14 cellular contexts compared by ENCODE assay signal in the genomic region with DNA sequence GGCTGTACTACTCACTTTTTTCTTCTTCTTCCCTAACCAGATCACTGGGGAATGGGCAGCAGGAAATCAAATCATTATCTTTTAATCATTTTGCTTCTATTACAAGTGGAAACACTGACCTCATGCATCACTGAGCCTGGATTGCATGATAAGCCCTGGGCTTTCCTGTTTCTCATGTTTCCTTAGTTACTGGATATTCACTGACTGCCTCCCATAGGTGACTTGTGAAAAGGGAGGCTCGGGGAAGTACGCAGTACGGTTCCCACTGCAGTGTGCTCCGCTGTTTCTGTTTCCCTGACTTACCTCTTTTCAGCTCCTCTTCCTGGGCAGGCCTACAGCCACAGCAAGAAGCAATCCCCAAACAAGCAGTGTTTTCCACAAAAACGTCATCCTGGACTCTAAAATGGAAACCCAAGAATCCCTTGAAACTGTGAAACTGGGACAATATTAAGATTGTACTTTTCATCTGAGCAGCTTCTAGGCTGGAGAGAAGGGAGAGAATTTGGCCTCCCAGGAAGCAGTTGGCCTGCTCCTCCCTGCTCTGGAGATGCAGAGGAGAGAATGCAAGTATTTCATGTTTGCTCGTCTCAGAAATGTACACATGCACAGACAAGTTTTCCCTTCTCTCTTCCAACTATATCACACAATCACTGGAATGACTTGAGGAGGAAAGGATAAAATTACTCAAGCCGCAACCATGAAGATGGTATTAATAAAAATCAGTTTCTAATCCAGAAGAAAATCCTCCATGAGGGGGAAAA. TPM values are rescaled to one million over a fixed set of nuclear protein-coding genes. Genes with fewer than 3 reads are reported as not detected.
DNase-seq lines count a peak whose midpoint lies in the region; ATAC-seq, FAIRE-seq and TF ChIP-seq lines count a peak whose summit lies in the region.
"Had no signal": no experiment of that assay in that cellular context is flagged by ENCODE, and none has a peak within 500 bp of the region (broad histone marks: within the 10 kb centered on the region; RNA-seq: fewer than 3 reads in every experiment).

No MANE protein-coding gene starts in this region.

- H3K9ac ChIP-seq in keratinocyte (ENCODE audit: control insufficient read depth, extremely low read depth, insufficient read depth, low read length) (peak overlapping the region; percentile 63), smooth muscle cell (ENCODE audit: low read depth) (peak overlapping the region; percentile 81)

- H3K27me3 ChIP-seq in keratinocyte (ENCODE audit: control insufficient read depth, extremely low read depth, insufficient read depth, low read length): no peaks in the 10 kb centered on the region
- H3K27me3 ChIP-seq in smooth muscle cell (ENCODE audit: low read depth): no peaks in the 10 kb centered on the region
- H3K27me3 ChIP-seq: stomach had no signal

- H3K36me3 ChIP-seq in keratinocyte (ENCODE audit: control insufficient read depth in 2 of 2, extremely low read depth in 1 of 2, insufficient read depth in 2 of 2, low read length in 2 of 2) (no peaks in the 10 kb centered on the region), smooth muscle cell (ENCODE audit: low read depth) (no peaks in the 10 kb centered on the region)
- H3K36me3 ChIP-seq: stomach had no signal

- no peaks in the 10 kb centered on the region for H4K20me1 ChIP-seq in keratinocyte (ENCODE audit: control insufficient read depth, extremely low read depth, insufficient read depth, low read length)
- no peaks in the 10 kb centered on the region for H4K20me1 ChIP-seq in smooth muscle cell (ENCODE audit: low read depth)

- H3K9me3 Mint-ChIP-seq in naive thymus-derived CD8-positive, alpha-beta T cell: no peaks in the 10 kb centered on the region

- H3F3A ChIP-seq in smooth muscle cell (ENCODE audit: low read depth): no peaks in the 10 kb centered on the region

- peak; percentile 76 for FAIRE-seq in keratinocyte (lab: Jason Lieb, UNC)

- no peaks in the 10 kb centered on the region for H3K4me1 Mint-ChIP-seq in naive thymus-derived CD8-positive, alpha-beta T cell

- POLR2A ChIA-PET in naive thymus-derived CD8-positive, alpha-beta T cell (lab: Charles Lee): interaction anchor here (0.6 kb wide), 1 partner anchor 496 kb away, joined by 5 read pairs; no protein-coding TSS in a partner anchor

- H3K9me3 ChIP-seq in keratinocyte (ENCODE audit: control insufficient read depth, low read depth, low read length) (no peaks in the 10 kb centered on the region), smooth muscle cell (replicated peaks; ENCODE audit: low read depth) (no peaks in the 10 kb centered on the region)
- H3K9me3 ChIP-seq: stomach had no signal

- H2AFZ ChIP-seq in keratinocyte (ENCODE audit: control insufficient read depth, low read length): peak overlapping the region; percentile 84
- no peak overlapping the region for H2AFZ ChIP-seq in smooth muscle cell (ENCODE audit: low read depth)

- H3K27me3 Mint-ChIP-seq in naive thymus-derived CD8-positive, alpha-beta T cell: peaks cover 10 to 27% (median 11%) of the 10 kb centered on the region in 5 donors

- TF ChIP-seq CTCF in cardiac fibroblast (IDR thresholded peaks at IDR 0.05; ENCODE audit: low read depth, low read length): no peak
- peak in 2 of 3 experiments; percentile 3 to 46 for TF ChIP-seq CTCF in keratinocyte (optimal IDR thresholded peaks at IDR 0.05 in 1 of 3, IDR thresholded peaks at IDR 0.05 in 1 of 3, conservative IDR thresholded peaks at IDR 0.05 in 1 of 3; ENCODE audit: extremely low read depth in 1 of 3, insufficient read depth in 2 of 3, low read length in 3 of 3)
- no peak for TF ChIP-seq CTCF in smooth muscle cell (IDR thresholded peaks at IDR 0.05; ENCODE audit: borderline replicate concordance, insufficient read depth, poor library complexity, severe bottlenecking)

- H3K4me1 ChIP-seq in keratinocyte (ENCODE audit: control insufficient read depth, extremely low read depth, insufficient read depth, low read length) (peaks cover 28% of the 10 kb centered on the region), smooth muscle cell (ENCODE audit: low read depth) (no peaks in the 10 kb centered on the region)
- H3K4me1 ChIP-seq: stomach had no signal

- H3K4me3 ChIP-seq in cardiac fibroblast (replicated peaks in 1 of 2; ENCODE audit: low read depth in 2 of 2, low read length in 2 of 2) (no peak overlapping the region), keratinocyte (ENCODE audit: control insufficient read depth in 2 of 3, extremely low read depth in 1 of 3, insufficient read depth in 2 of 3, low read depth in 1 of 3, low read length in 3 of 3) (peak overlapping the region in 2 of 3 experiments; percentile 27 to 43), smooth muscle cell (no peak overlapping the region)
- H3K4me3 ChIP-seq: stomach had no signal

- H3K27ac Mint-ChIP-seq in naive thymus-derived CD8-positive, alpha-beta T cell: peak overlapping the region in 1 of 10 donors; percentile 10

- H3K79me2 ChIP-seq in keratinocyte (ENCODE audit: control insufficient read depth, insufficient read depth, low read length): no peaks in the 10 kb centered on the region
- H3K79me2 ChIP-seq in smooth muscle cell (ENCODE audit: low read depth): no peaks in the 10 kb centered on the region

- peak overlapping the region; percentile 84 for H3K4me2 ChIP-seq in keratinocyte (ENCODE audit: control insufficient read depth, extremely low read depth, insufficient read depth, low read depth, low read length)
- H3K4me2 ChIP-seq in smooth muscle cell: peak overlapping the region; percentile 4

- H3K9me1 ChIP-seq in keratinocyte (ENCODE audit: control insufficient read depth, extremely low read depth, insufficient read depth, low read length): no peaks in the 10 kb centered on the region

- no peak overlapping the region for H3K4me3 Mint-ChIP-seq in naive thymus-derived CD8-positive, alpha-beta T cell

- no peak for ATAC-seq in GM18907 (IDR thresholded peaks at IDR 0.05; ENCODE audit: unreplicated experiment)
- no peak for ATAC-seq in naive thymus-derived CD8-positive, alpha-beta T cell
- ATAC-seq: activated CD4-positive, CD25-positive, alpha-beta regulatory T cell treated with anti-CD3 and anti-CD28 coated beads, Interleukin-2, amount 50 U/mL, for 24 hours; Panc1 had no signal

- DNase-seq in HPDE6-E6E7 (ENCODE audit: extremely low spot score) (peak; percentile 21), cardiac fibroblast (ENCODE audit: low read depth in 2 of 2) (peak; percentile 33 to 47), keratinocyte (ENCODE audit: low read depth, low spot score) (peak; percentile 4), smooth muscle cell (lab: John Stamatoyannopoulos, UW; ENCODE audit: unreplicated experiment) (no peak), NCI-H2107 (lab: John Stamatoyannopoulos, UW) (no peak)
- no peak for DNase-seq in activated CD4-positive, alpha-beta T cell treated with anti-CD3 and anti-CD28 coated beads, Interleukin-2, amount 50 U/mL, for 1 hour
- DNase-seq in naive thymus-derived CD8-positive, alpha-beta T cell: no peak
- DNase-seq: activated gamma-delta T cell, cortex of kidney, NCI-H187, stomach had no signal

- WGBS in smooth muscle cell (ENCODE audit: low lambda C conversion rate): 72% methylated on average over 7 of the region's 7 CpGs

- dilution Hi-C loops in keratinocyte (cut with MboI; ENCODE audit: extremely low pct_ligation_motif_present, low sequenced_read_pairs): no loop called here

- H3K27ac ChIP-seq in keratinocyte (ENCODE audit: control insufficient read depth, insufficient read depth, low read length) (peak overlapping the region; percentile 95), smooth muscle cell (ENCODE audit: low read depth) (peak overlapping the region; percentile 85)

- H3K36me3 Mint-ChIP-seq in naive thymus-derived CD8-positive, alpha-beta T cell: no peaks in the 10 kb centered on the region

RNA-seq across cellular contexts. Expression of a gene that starts 13.1 kb away (rescaled TPM):
- not detected in 3 replicates for polyA plus RNA-seq in keratinocyte
- polyA plus RNA-seq in keratinocyte (2011; ENCODE audit: low read depth): not detected
- not detected in 2 replicates for polyA plus RNA-seq in keratinocyte (2011; cell fraction: cytosol; rRNA removed)
- not detected in 2 replicates for polyA plus RNA-seq in keratinocyte (2011; cell fraction: nucleus; rRNA removed)
- not detected in 2 replicates for polyA plus RNA-seq in keratinocyte (2012; ENCODE audit: low replicate concordance)
- polyA minus RNA-seq in keratinocyte: not detected in 3 replicates
- polyA minus RNA-seq in keratinocyte (2011; cell fraction: cytosol; rRNA and poly(A)+ RNA removed): not detected
- polyA minus RNA-seq in keratinocyte (2011; cell fraction: nucleus; rRNA and poly(A)+ RNA removed): not detected in 2 replicates
- total RNA-seq in smooth muscle cell: not detected in 2 replicates
- not detected in 2 replicates for polyA plus RNA-seq in smooth muscle cell
- total RNA-seq in naive thymus-derived CD8-positive, alpha-beta T cell: not detected
- not detected for polyA plus RNA-seq in naive thymus-derived CD8-positive, alpha-beta T cell
- total RNA-seq: stomach had no signal
- polyA plus RNA-seq: stomach had no signal

RNA-seq across cellular contexts. Expression of a gene that starts 22.1 kb away (rescaled TPM):
- polyA plus RNA-seq in keratinocyte (not detected in 3 replicates), smooth muscle cell (not detected in 2 replicates)
- not detected for polyA plus RNA-seq in keratinocyte (2011; ENCODE audit: low read depth)
- polyA plus RNA-seq in keratinocyte (2011; cell fraction: cytosol; rRNA removed): not detected in 2 replicates
- polyA plus RNA-seq in keratinocyte (2011; cell fraction: nucleus; rRNA removed): not detected in 2 replicates
- polyA plus RNA-seq in keratinocyte (2012; ENCODE audit: low replicate concordance): not detected in 2 replicates
- not detected in 3 replicates for polyA minus RNA-seq in keratinocyte
- not detected for polyA minus RNA-seq in keratinocyte (2011; cell fraction: cytosol; rRNA and poly(A)+ RNA removed)
- polyA minus RNA-seq in keratinocyte (2011; cell fraction: nucleus; rRNA and poly(A)+ RNA removed): not detected in 2 replicates
- total RNA-seq in smooth muscle cell: not detected in 2 replicates
- not detected for total RNA-seq in naive thymus-derived CD8-positive, alpha-beta T cell
- not detected for polyA plus RNA-seq in naive thymus-derived CD8-positive, alpha-beta T cell
- total RNA-seq: stomach had no signal
- polyA plus RNA-seq: stomach had no signal

RNA-seq across cellular contexts. Expression of a gene that starts 45.8 kb away (rescaled TPM):
- polyA plus RNA-seq in keratinocyte (0.21 to 2.4 TPM in 2 of 3 replicates, not detected in the other), smooth muscle cell (0.41 TPM in 1 of 2 replicates, not detected in the other)
- polyA plus RNA-seq in keratinocyte (2011; ENCODE audit: low read depth): not detected
- 0.07 TPM in 1 of 2 replicates, not detected in the other for polyA plus RNA-seq in keratinocyte (2011; cell fraction: cytosol; rRNA removed)
- polyA plus RNA-seq in keratinocyte (2011; cell fraction: nucleus; rRNA removed): 0.09 TPM in 1 of 2 replicates, not detected in the other
- not detected in 2 replicates for polyA plus RNA-seq in keratinocyte (2012; ENCODE audit: low replicate concordance)
- not detected in 3 replicates for polyA minus RNA-seq in keratinocyte
- polyA minus RNA-seq in keratinocyte (2011; cell fraction: cytosol; rRNA and poly(A)+ RNA removed): not detected
- polyA minus RNA-seq in keratinocyte (2011; cell fraction: nucleus; rRNA and poly(A)+ RNA removed): not detected in 2 replicates
- not detected in 2 replicates for total RNA-seq in smooth muscle cell
- 10 to 100 TPM; 75.0 to 75.7 TPM for total RNA-seq in naive thymus-derived CD8-positive, alpha-beta T cell
- polyA plus RNA-seq in naive thymus-derived CD8-positive, alpha-beta T cell: 10 to 100 TPM in 2 of 3 donors, under 1 TPM in 1; 0.27 to 60.3 (median 13.2) TPM

Comparison
In these comparisons a context has a peak if more than half of its experiments do, and no peak if none do; other contexts are left out.
1. DNase-seq: peak in HPDE6-E6E7 (single experiment), cardiac fibroblast (2 of 2) and keratinocyte (single experiment); none in smooth muscle cell (single experiment), activated CD4-positive, alpha-beta T cell treated with anti-CD3 and anti-CD28 coated beads, Interleukin-2, amount 50 U/mL, for 1 hour (single experiment), naive thymus-derived CD8-positive, alpha-beta T cell (0 of 10) and NCI-H2107 (single experiment).
2. H3K4me3 ChIP-seq: peak in keratinocyte (2 of 3); none in cardiac fibroblast (0 of 2) and smooth muscle cell (single experiment).
3. CTCF ChIP-seq: peak in keratinocyte (2 of 3); none in cardiac fibroblast (single experiment) and smooth muscle cell (single experiment).